8 cellular contexts compared by ENCODE assay signal in genomic region chr3:183428140-183429023, GRCh38. TPM values are rescaled to one million over a fixed set of nuclear protein-coding genes. Genes with fewer than 3 reads are reported as not detected.
DNase-seq lines count a peak whose midpoint lies in the region; ATAC-seq and TF ChIP-seq lines count a peak whose summit lies in the region.

TSS of gene MCF2L2 (minus strand) at chr3:183428619. CDS start at chr3:183427977, 642 bp downstream.

- H3K27ac Mint-ChIP-seq in activated CD4-positive, alpha-beta T cell treated with anti-CD3 and anti-CD28 coated beads, Interleukin-2, amount 10 ng/mL, durations not matched to agents 24 days and 14 days = peak within 1 kb of the TSS; percentile 77

- TF ChIP-seq CTCF in GM12864 (IDR thresholded peaks at IDR 0.05; ENCODE audit: low read depth, low read length, missing control alignments) = no peak
- TF ChIP-seq CTCF in coronary artery (IDR thresholded peaks at IDR 0.05) = no peak
- TF ChIP-seq CTCF in liver (IDR thresholded peaks at IDR 0.05; ENCODE audit: low read depth, low read length, missing input control) = no peak

- H3K27ac ChIP-seq in coronary artery (no peak within 1 kb of the TSS), liver (ENCODE audit: low read depth in 1 of 2, low read length in 2 of 2) (no peak within 1 kb of the TSS)

- H3K4me3 ChIP-seq in GM12864 (ENCODE audit: low read depth, low read length) = peak within 1 kb of the TSS; percentile 62
- peak within 1 kb of the TSS; percentile 81 for H3K4me3 ChIP-seq in coronary artery
- H3K4me3 ChIP-seq in liver (ENCODE audit: low read depth in 1 of 3, low read length in 3 of 3) = peak within 1 kb of the TSS; percentile 25 to 58 (median 44)

- intact Hi-C loops in activated CD4-positive, alpha-beta T cell treated with anti-CD3 and anti-CD28 coated beads, Interleukin-2, amount 10 ng/mL, durations not matched to agents 24 days and 14 days (cut with micrococcal nuclease) = loop anchor here (1.0 kb wide), 2 partner anchors 41 to 142 kb away; no protein-coding TSS in a partner anchor

- TF ChIP-seq RAD21 in liver (IDR thresholded peaks at IDR 0.05) = no peak

- 2% methylated on average over 98 of the region's 98 CpGs for WGBS in liver

- peak within 1 kb of the TSS; percentile 82 for H3K4me3 Mint-ChIP-seq in activated CD4-positive, alpha-beta T cell treated with anti-CD3 and anti-CD28 coated beads, Interleukin-2, amount 10 ng/mL, durations not matched to agents 24 days and 14 days

- no peaks in the 10 kb centered on the region for H3K9me3 Mint-ChIP-seq in activated CD4-positive, alpha-beta T cell treated with anti-CD3 and anti-CD28 coated beads, Interleukin-2, amount 10 ng/mL, durations not matched to agents 24 days and 14 days

- peak; percentile 70 for ATAC-seq in HG02763 (IDR thresholded peaks at IDR 0.05; ENCODE audit: unreplicated experiment)

- no peaks in the 10 kb centered on the region for H3K9me3 ChIP-seq in liver (ENCODE audit: control insufficient read depth in 4 of 4, low read length in 3 of 4)

- peaks cover 2% of the 10 kb centered on the region for H3K27me3 Mint-ChIP-seq in activated CD4-positive, alpha-beta T cell treated with anti-CD3 and anti-CD28 coated beads, Interleukin-2, amount 10 ng/mL, durations not matched to agents 24 days and 14 days

- H3K9ac ChIP-seq in liver (ENCODE audit: low read depth in 1 of 2, low read length in 2 of 2) = no peak within 1 kb of the TSS

- no peaks in the 10 kb centered on the region for H3K36me3 ChIP-seq in liver (ENCODE audit: control insufficient read depth in 4 of 4, insufficient read depth in 3 of 4, low read depth in 1 of 4, low read length in 3 of 4)

- no peaks in the 10 kb centered on the region for H3K36me3 Mint-ChIP-seq in activated CD4-positive, alpha-beta T cell treated with anti-CD3 and anti-CD28 coated beads, Interleukin-2, amount 10 ng/mL, durations not matched to agents 24 days and 14 days (ENCODE audit: low read depth)

- peaks cover 0 to 5% (median 3%) of the 10 kb centered on the region in 4 donors for H3K27me3 ChIP-seq in liver (ENCODE audit: control insufficient read depth in 4 of 4, insufficient read depth in 4 of 4, low read length in 3 of 4)

- H3K4me1 ChIP-seq in liver (ENCODE audit: control insufficient read depth in 4 of 4, insufficient read depth in 4 of 4, low read length in 3 of 4) = peaks cover 9 to 15% (median 12%) of the 10 kb centered on the region in 4 donors

- DNase-seq in GM12864 (ENCODE audit: low read depth) = peak; percentile 7
- peak; percentile 77 for DNase-seq in NCI-H2107 (lab: John Stamatoyannopoulos, UW)
- DNase-seq in activated CD4-positive, alpha-beta T cell treated with anti-CD3 and anti-CD28 coated beads, Interleukin-2, amount 10 ng/mL, durations not matched to agents 24 days and 14 days = peak; percentile 95
- peak; percentile 75 for DNase-seq in coronary artery (ENCODE audit: low spot score)
- peak; percentile 77 for DNase-seq in stimulated activated CD4-positive, alpha-beta T cell treated with anti-CD3 and anti-CD28 coated beads, Interleukin-4, amount 100 ng/mL, for 1 hour
- DNase-seq in cortex of kidney (lab: John Stamatoyannopoulos, UW) = no peak

- H3K4me1 Mint-ChIP-seq in activated CD4-positive, alpha-beta T cell treated with anti-CD3 and anti-CD28 coated beads, Interleukin-2, amount 10 ng/mL, durations not matched to agents 24 days and 14 days = peaks cover 37% of the 10 kb centered on the region

TF ChIP-seq in liver, 16 proteins besides CTCF, POLR2A, EP300 and RAD21:
- TF ChIP-seq REST (IDR thresholded peaks at IDR 0.05) (no peak), JUND (IDR thresholded peaks at IDR 0.05) (no peak), EGR1 (IDR thresholded peaks at IDR 0.05; ENCODE audit: low read depth in 2 of 2) (no peak), FOXA1 (IDR thresholded peaks at IDR 0.05) (no peak), HNF4G (IDR thresholded peaks at IDR 0.05) (no peak), ATF3 (IDR thresholded peaks at IDR 0.05) (no peak), SP1 (IDR thresholded peaks at IDR 0.05) (no peak), ZBTB33 (IDR thresholded peaks at IDR 0.05) (no peak), TAF1 (conservative IDR thresholded peaks at IDR 0.05) (no peak), HNF4A (conservative IDR thresholded peaks at IDR 0.05) (no peak), RXRA (IDR thresholded peaks at IDR 0.05) (no peak), GABPA (IDR thresholded peaks at IDR 0.05 in 1 of 2, conservative IDR thresholded peaks at IDR 0.05 in 1 of 2) (no peak), NR2F2 (IDR thresholded peaks at IDR 0.05) (no peak), FOXA2 (IDR thresholded peaks at IDR 0.05) (no peak), YY1 (IDR thresholded peaks at IDR 0.05) (no peak), MAX (IDR thresholded peaks at IDR 0.05) (no peak)

RNA-seq across cellular contexts. Expression of gene MCF2L2, which starts in this region (rescaled TPM):
- total RNA-seq in activated CD4-positive, alpha-beta T cell treated with anti-CD3 and anti-CD28 coated beads, Interleukin-2, amount 10 ng/mL, durations not matched to agents 24 days and 14 days = 4.2 and 4.8 TPM in 2 replicates
- under 1 TPM; 0.17 to 0.47 TPM for total RNA-seq in liver
- polyA plus RNA-seq in liver = under 1 TPM in 1 of 2 donors, not detected in 1; 0.02 TPM
